14 cellular contexts compared by ENCODE assay signal in the genomic region with DNA sequence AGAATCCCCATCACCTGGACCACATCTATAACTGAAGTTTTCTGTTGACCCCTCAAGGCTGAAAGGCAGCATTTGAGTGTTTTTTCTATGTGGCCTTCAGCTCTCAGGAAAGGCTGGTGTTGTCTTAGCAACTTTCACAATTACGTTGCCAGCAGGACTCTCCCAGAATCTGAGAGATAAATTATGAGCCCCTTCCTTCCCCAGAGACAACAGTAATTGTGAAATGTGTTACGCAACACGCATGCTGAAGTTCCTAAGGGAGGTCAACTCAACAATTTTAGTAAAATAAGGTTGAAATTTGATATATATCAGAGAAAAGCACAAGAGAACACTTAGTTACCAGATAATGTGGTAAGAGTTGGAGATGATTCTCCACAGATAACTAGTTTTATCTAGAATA.
DNase-seq lines count a peak whose midpoint lies in the region; ATAC-seq, FAIRE-seq and TF ChIP-seq lines count a peak whose summit lies in the region.
"Had no signal": no experiment of that assay in that cellular context is flagged by ENCODE, and none has a peak within 500 bp of the region (broad histone marks: within the 10 kb centered on the region; RNA-seq: fewer than 3 reads in every experiment).

No MANE protein-coding gene starts in this region.

- H3K79me2 ChIP-seq in H1 (ENCODE audit: control insufficient read depth in 1 of 2, insufficient read depth in 2 of 2, low read length in 2 of 2) = no peaks in the 10 kb centered on the region
- no peaks in the 10 kb centered on the region for H3K79me2 ChIP-seq in H9 (ENCODE audit: insufficient read depth, low read length)

- H3K4ac ChIP-seq in H1 (replicated peaks; ENCODE audit: insufficient read length, low read depth, low read length) (no peak overlapping the region), H9 (ENCODE audit: low read depth, low read length) (no peak overlapping the region)

- ATAC-seq in HG03571 (IDR thresholded peaks at IDR 0.05; ENCODE audit: unreplicated experiment) = no peak

- peaks cover 0 to 12% (median 4%) of the 10 kb centered on the region in 3 experiments; a peak in 3 of 7 replicates for H3K36me3 Mint-ChIP-seq in H9 (ENCODE audit: insufficient read depth in 1 of 3, low read depth in 3 of 3)
- H3K36me3 Mint-ChIP-seq: memory B cell had no signal

- H3K14ac ChIP-seq in H1 (ENCODE audit: insufficient read length) (no peak overlapping the region), H9 (ENCODE audit: insufficient read depth, low read length) (no peak overlapping the region)

- H3K9ac ChIP-seq in BLaER1 treated with 17β-estradiol and CSF1 and Interleukin-3, amounts not matched to agents 10 nM and 100 nM = no peak overlapping the region
- H3K9ac ChIP-seq in H1 (replicated peaks in 1 of 4; ENCODE audit: extremely low read depth in 1 of 4, low read depth in 3 of 4, low read length in 3 of 4) = no peak overlapping the region
- H3K9ac ChIP-seq in rectal smooth muscle tissue (ENCODE audit: low read length) = no peak overlapping the region
- H3K9ac ChIP-seq in H9 (ENCODE audit: extremely low read depth, insufficient read length, low read length) = no peak overlapping the region

- H4K8ac ChIP-seq in H1 (ENCODE audit: extremely low read depth, insufficient read depth, low read length) = no peak overlapping the region
- no peak overlapping the region for H4K8ac ChIP-seq in H9 (replicated peaks; ENCODE audit: insufficient read length, low read depth, low read length)

- H3K23me2 ChIP-seq in H1 (ENCODE audit: low read depth, low read length) = no peaks in the 10 kb centered on the region; the same call in 1 of the 2 replicates
- H3K23me2 ChIP-seq in H9 (ENCODE audit: insufficient read length, low read depth, low read length, poor library complexity, severe bottlenecking) = no peaks in the 10 kb centered on the region

- H3K9me3 Mint-ChIP-seq in H9 = peaks cover 0 to 6% of the 10 kb centered on the region in 2 experiments; a peak in 2 of 5 replicates

- no peaks in the 10 kb centered on the region for H4K20me1 ChIP-seq in BLaER1 treated with 17β-estradiol and CSF1 and Interleukin-3, amounts not matched to agents 10 nM and 100 nM
- no peaks in the 10 kb centered on the region for H4K20me1 ChIP-seq in H1 (replicated peaks in 1 of 2; ENCODE audit: control insufficient read depth in 1 of 2, insufficient read depth in 2 of 2, low read length in 2 of 2)
- H4K20me1 ChIP-seq in H9 (ENCODE audit: control insufficient read depth, insufficient read depth, insufficient read length) = no peaks in the 10 kb centered on the region

- H2BK20ac ChIP-seq in H1 (ENCODE audit: low read length) (no peak overlapping the region), H9 (ENCODE audit: low read depth, low read length, poor library complexity, severe bottlenecking) (no peak overlapping the region)

- H3K18ac ChIP-seq in H1 (ENCODE audit: extremely low read depth, low read length) = no peak overlapping the region
- no peak overlapping the region for H3K18ac ChIP-seq in H9 (ENCODE audit: insufficient read length, low read depth, low read length)

- no peak for TF ChIP-seq EP300 in H1 (IDR thresholded peaks at IDR 0.05; ENCODE audit: borderline replicate concordance in 1 of 2, low read depth in 2 of 2, low read length in 2 of 2)

- no peak overlapping the region for H3K4me3 Mint-ChIP-seq in H9
- H3K4me3 Mint-ChIP-seq: activated CD4-positive, alpha-beta memory T cell treated with anti-CD3 and anti-CD28 coated beads, Interleukin-2, amount 10 ng/mL, durations not matched to agents 7 days and 5 days; memory B cell had no signal

- no peak overlapping the region for H4K91ac ChIP-seq in H1 (replicated peaks; ENCODE audit: insufficient read length, low read length)
- H4K91ac ChIP-seq in H9 (ENCODE audit: insufficient read length, low read depth, low read length) = no peak overlapping the region

- no peaks in the 10 kb centered on the region for H3K27me3 ChIP-seq in BLaER1 treated with 17β-estradiol and CSF1 and Interleukin-3, amounts not matched to agents 10 nM and 100 nM
- H3K27me3 ChIP-seq in H1 (replicated peaks in 1 of 4; ENCODE audit: control insufficient read depth in 3 of 4, extremely low read depth in 1 of 4, insufficient read depth in 3 of 4, low read length in 3 of 4) = no peaks in the 10 kb centered on the region
- H3K27me3 ChIP-seq in rectal smooth muscle tissue (ENCODE audit: control insufficient read depth, insufficient read depth, low read length) = no peaks in the 10 kb centered on the region
- H3K27me3 ChIP-seq in H9 (ENCODE audit: insufficient read depth, low read length) = no peaks in the 10 kb centered on the region
- H3K27me3 ChIP-seq: breast epithelium had no signal

- no peak overlapping the region for H2AK5ac ChIP-seq in H1 (ENCODE audit: low read depth, low read length)
- no peak overlapping the region for H2AK5ac ChIP-seq in H9 (ENCODE audit: insufficient read length, low read length)

- no peak for FAIRE-seq in H1 (lab: Jason Lieb, UNC)

- H3T11ph ChIP-seq in H9 (ENCODE audit: low read length) = no peak overlapping the region

- H3K4me1 Mint-ChIP-seq in H9 = no peaks in the 10 kb centered on the region
- H3K4me1 Mint-ChIP-seq: activated CD4-positive, alpha-beta memory T cell treated with anti-CD3 and anti-CD28 coated beads, Interleukin-2, amount 10 ng/mL, durations not matched to agents 7 days and 5 days; memory B cell had no signal

- H2BK120ac ChIP-seq in H1 (replicated peaks; ENCODE audit: low read depth, low read length) (no peak overlapping the region), H9 (ENCODE audit: low read depth, low read length, poor library complexity, severe bottlenecking) (no peak overlapping the region)

- TF ChIP-seq CTCF in H1 (IDR thresholded peaks at IDR 0.05; ENCODE audit: control extremely low read depth in 1 of 3, insufficient read depth in 1 of 3, low read depth in 1 of 3, low read length in 3 of 3) (no peak), H9 (conservative IDR thresholded peaks at IDR 0.05) (no peak)

- H2BK5ac ChIP-seq in H1 (ENCODE audit: low read depth, low read length) (no peak overlapping the region), H9 (ENCODE audit: insufficient read length, low read length) (no peak overlapping the region)

- no peak for TF ChIP-seq RAD21 in H1 (IDR thresholded peaks at IDR 0.05 in 1 of 2, conservative IDR thresholded peaks at IDR 0.05 in 1 of 2; ENCODE audit: low read depth in 2 of 2, low read length in 2 of 2)

- no peak overlapping the region for H3K4me3 ChIP-seq in BLaER1 treated with 17β-estradiol and CSF1 and Interleukin-3, amounts not matched to agents 10 nM and 100 nM
- no peak overlapping the region for H3K4me3 ChIP-seq in H1 (ENCODE audit: extremely low read depth in 1 of 4, insufficient read depth in 2 of 4, low read depth in 3 of 4, low read length in 4 of 4)
- H3K4me3 ChIP-seq in rectal smooth muscle tissue (ENCODE audit: low read length) = no peak overlapping the region
- H3K4me3 ChIP-seq: breast epithelium had no signal

- POLR2A ChIA-PET in H1 (lab: Charles Lee; ENCODE audit: partially characterized antibody) = no interaction called here

- H2BK12ac ChIP-seq in H1 (ENCODE audit: low read depth, low read length) (no peak overlapping the region), H9 (ENCODE audit: insufficient read length, low read depth, low read length) (no peak overlapping the region)

- H3K4me1 ChIP-seq in BLaER1 treated with 17β-estradiol and CSF1 and Interleukin-3, amounts not matched to agents 10 nM and 100 nM = peaks cover 0 to 12% (median 4%) of the 10 kb centered on the region in 10 experiments; a peak in 8 of 20 replicates
- H3K4me1 ChIP-seq in H1 (replicated peaks in 1 of 4; ENCODE audit: control insufficient read depth in 3 of 4, insufficient read depth in 4 of 4, low read length in 3 of 4) = no peaks in the 10 kb centered on the region
- H3K4me1 ChIP-seq in rectal smooth muscle tissue (ENCODE audit: control insufficient read depth, insufficient read depth, low read length) = peaks cover 5% of the 10 kb centered on the region
- H3K4me1 ChIP-seq in H9 (ENCODE audit: insufficient read depth, low read length) = no peaks in the 10 kb centered on the region
- H3K4me1 ChIP-seq: breast epithelium had no signal

- H3K27ac ChIP-seq in BLaER1 treated with 17β-estradiol and CSF1 and Interleukin-3, amounts not matched to agents 10 nM and 100 nM = no peak overlapping the region
- H3K27ac ChIP-seq in H1 (ENCODE audit: low read depth, low read length) = no peak overlapping the region
- H3K27ac ChIP-seq in rectal smooth muscle tissue (ENCODE audit: low read depth, low read length) = peak overlapping the region; percentile 16
- H3K27ac ChIP-seq in H9 (ENCODE audit: insufficient read length, low read depth, low read length) = no peak overlapping the region
- H3K27ac ChIP-seq: breast epithelium had no signal

- H2AFZ ChIP-seq in H1 (ENCODE audit: low read length) = no peak overlapping the region
- H2AFZ ChIP-seq in H9 (ENCODE audit: low read length) = no peak overlapping the region

- H2BK15ac ChIP-seq in H1 (ENCODE audit: low read length) = no peak overlapping the region
- H2BK15ac ChIP-seq in H9 (ENCODE audit: low read depth, low read length) = no peak overlapping the region

- TF ChIP-seq POLR2A in H1 (IDR thresholded peaks at IDR 0.05; ENCODE audit: control extremely low read depth in 1 of 2, low read depth in 2 of 2, low read length in 2 of 2) = no peak

- no peak overlapping the region for H3K23ac ChIP-seq in H1 (ENCODE audit: insufficient read length)
- no peak overlapping the region for H3K23ac ChIP-seq in H9 (ENCODE audit: insufficient read length, low read depth, low read length)

- WGBS in H1 (ENCODE audit: extremely low coverage in 1 of 2, insufficient coverage in 1 of 2, insufficient read length in 1 of 2, insufficient replicate concordance in 2 of 2, low coverage in 1 of 2, low lambda C conversion rate in 2 of 2, missing lambda C conversion rate in 1 of 2), 2 experiments = 91% methylated on average over 3 of the region's 3 CpGs; no CpG with 5 or more reads in 1 of the 2 experiments
- no CpG with 5 or more reads among the region's 3 CpGs for WGBS in H9 (ENCODE audit: extremely low coverage, insufficient read length, low lambda C conversion rate)

- H3K27ac Mint-ChIP-seq in H9 = no peak overlapping the region
- H3K27ac Mint-ChIP-seq: activated CD4-positive, alpha-beta memory T cell treated with anti-CD3 and anti-CD28 coated beads, Interleukin-2, amount 10 ng/mL, durations not matched to agents 7 days and 5 days; memory B cell had no signal

- H3K36me3 ChIP-seq in BLaER1 treated with 17β-estradiol and CSF1 and Interleukin-3, amounts not matched to agents 10 nM and 100 nM = no peaks in the 10 kb centered on the region
- H3K36me3 ChIP-seq in H1 (ENCODE audit: control insufficient read depth in 2 of 4, insufficient read depth in 4 of 4, low read length in 3 of 4) = no peaks in the 10 kb centered on the region
- H3K36me3 ChIP-seq in rectal smooth muscle tissue (ENCODE audit: control insufficient read depth, insufficient read depth, low read length) = no peaks in the 10 kb centered on the region
- H3K36me3 ChIP-seq: breast epithelium had no signal

- H4K5ac ChIP-seq in H1 (ENCODE audit: insufficient read length, low read depth, low read length) (no peak overlapping the region), H9 (ENCODE audit: insufficient read length, low read depth, low read length) (no peak overlapping the region)

- no peaks in the 10 kb centered on the region for H3K27me3 Mint-ChIP-seq in H9 (ENCODE audit: low read depth)
- H3K27me3 Mint-ChIP-seq: activated CD4-positive, alpha-beta memory T cell treated with anti-CD3 and anti-CD28 coated beads, Interleukin-2, amount 10 ng/mL, durations not matched to agents 7 days and 5 days; memory B cell had no signal

- peaks cover 0 to 12% (median 11%) of the 10 kb centered on the region in 11 experiments; a peak in 17 of 22 replicates for H3K9me3 ChIP-seq in BLaER1 treated with 17β-estradiol and CSF1 and Interleukin-3, amounts not matched to agents 10 nM and 100 nM (replicated peaks in 1 of 11)
- H3K9me3 ChIP-seq in H1 (ENCODE audit: insufficient read depth in 2 of 2, low read depth in 1 of 2, low read length in 1 of 2) (no peaks in the 10 kb centered on the region), H9 (ENCODE audit: control insufficient read depth, low read depth, low read length) (no peaks in the 10 kb centered on the region)

- DNase-seq in LHCN-M2 (ENCODE audit: low read depth) (peak; percentile 70), H1 (ENCODE audit: low read depth in 1 of 2, low spot score in 2 of 2) (no peak), NCI-H82 treated with DMSO at 0.1 percent for 48 hours (lab: John Stamatoyannopoulos, UW; ENCODE audit: unreplicated experiment) (no peak), H9 (no peak)
- no peak for DNase-seq in effector CD8-positive, alpha-beta T cell (lab: John Stamatoyannopoulos, UW)
- DNase-seq: activated CD4-positive, alpha-beta memory T cell treated with anti-CD3 and anti-CD28 coated beads, Interleukin-2, amount 10 ng/mL, durations not matched to agents 7 days and 5 days; RPMI8226; stimulated activated CD4-positive, alpha-beta T cell treated with anti-CD3 and anti-CD28 coated beads, Interleukin-4, amount 100 ng/mL, for 4 hours; stimulated activated naive CD4-positive, alpha-beta T cell treated with Interleukin-2 at 50 U/mL for 16 hours had no signal

- CTCF ChIA-PET in H1 (lab: Charles Lee; ENCODE audit: partially characterized antibody) = interaction anchor here (1.2 kb wide), 1 partner anchor 12 kb away, joined by 3 read pairs; no protein-coding TSS in a partner anchor

- H3K79me1 ChIP-seq in H1 (ENCODE audit: low read depth, low read length) (no peaks in the 10 kb centered on the region), H9 (ENCODE audit: insufficient read depth, low read depth, low read length, poor library complexity, severe bottlenecking) (no peaks in the 10 kb centered on the region)

- H3K56ac ChIP-seq in H1 (replicated peaks; ENCODE audit: insufficient read length, low read depth, low read length) (no peak overlapping the region), H9 (ENCODE audit: insufficient read length, low read depth, low read length) (no peak overlapping the region)

- H3K4me2 ChIP-seq in BLaER1 treated with 17β-estradiol and CSF1 and Interleukin-3, amounts not matched to agents 10 nM and 100 nM = peak overlapping the region in 7 of 11 experiments; percentile 25 to 60 (median 39); a peak in 12 of 22 replicates
- no peak overlapping the region for H3K4me2 ChIP-seq in H1 (ENCODE audit: insufficient read depth in 1 of 2, low read depth in 2 of 2, low read length in 2 of 2)
- H3K4me2 ChIP-seq in H9 (ENCODE audit: insufficient read depth, insufficient read length, low read length) = no peak overlapping the region

Comparison
In these comparisons a context has a peak if more than half of its experiments do, and no peak if none do; other contexts are left out.
1. H3K4me2 ChIP-seq: peak in BLaER1 treated with 17β-estradiol and CSF1 and Interleukin-3, amounts not matched to agents 10 nM and 100 nM (7 of 11); none in H1 (0 of 2) and H9 (single experiment).